ENCODE assay signal across 20 cellular contexts in genomic region chr18:37524546-37525301, GRCh38. TPM values are rescaled to one million over a fixed set of nuclear protein-coding genes. Genes with fewer than 3 reads are reported as not detected.
A peak's percentile ranks its signal among the peaks of the same experiment; 100 is the strongest.
DNase-seq lines count a peak whose midpoint lies in the region; ATAC-seq and TF ChIP-seq lines count a peak whose summit lies in the region.
"Had no signal": no experiment of that assay in that cellular context is flagged by ENCODE, and none has a peak within 500 bp of the region (broad histone marks: within the 10 kb centered on the region; RNA-seq: fewer than 3 reads in every experiment).

No MANE protein-coding gene starts in this region.

- TF ChIP-seq CTCF in right atrium auricular region (IDR thresholded peaks at IDR 0.05) (no peak), brain (conservative IDR thresholded peaks at IDR 0.05) (no peak), smooth muscle cell (IDR thresholded peaks at IDR 0.05; ENCODE audit: borderline replicate concordance, insufficient read depth, poor library complexity, severe bottlenecking) (no peak), tibial nerve (IDR thresholded peaks at IDR 0.05) (no peak)

- H3K27me3 Mint-ChIP-seq in brain: peaks cover 24% of the 10 kb centered on the region
- H3K27me3 Mint-ChIP-seq in activated T-cell treated with anti-CD3 and anti-CD28 coated beads, Interleukin-2, amount 50 U/mL, for 72 hours (ENCODE audit: low read depth): peaks cover 41% of the 10 kb centered on the region

- H3K9me3 ChIP-seq in right atrium auricular region (no peaks in the 10 kb centered on the region), iPS-20b (ENCODE audit: insufficient read depth, low read depth, low read length) (no peaks in the 10 kb centered on the region), smooth muscle cell (replicated peaks; ENCODE audit: low read depth) (no peaks in the 10 kb centered on the region), tibial nerve (no peaks in the 10 kb centered on the region)

- H3K27ac ChIP-seq in right atrium auricular region: no peak overlapping the region
- H3K27ac ChIP-seq in iPS-20b (ENCODE audit: low read length): no peak overlapping the region
- H3K27ac ChIP-seq in smooth muscle cell (ENCODE audit: low read depth): no peak overlapping the region
- no peak overlapping the region for H3K27ac ChIP-seq in tibial nerve

- H3K27ac Mint-ChIP-seq in brain: peak overlapping the region in 2 of 5 experiments; percentile 61 to 91
- no peak overlapping the region for H3K27ac Mint-ChIP-seq in activated T-cell treated with anti-CD3 and anti-CD28 coated beads, Interleukin-2, amount 50 U/mL, for 72 hours
- H3K27ac Mint-ChIP-seq: activated naive CD4-positive, alpha-beta T cell treated with anti-CD3 and anti-CD28 coated beads, Interleukin-2, amount 10 ng/mL, durations not matched to agents 7 days and 5 days; stimulated activated effector memory CD8-positive, alpha-beta T cell treated with anti-CD3 and anti-CD28 coated beads, Interleukin-12 subunit alpha, Interleukin-12 subunit beta, amount 100 ng/mL, for 72 hours had no signal

- H3K9me3 Mint-ChIP-seq in brain: peaks cover 0 to 5% (median 0%) of the 10 kb centered on the region in 5 experiments
- no peaks in the 10 kb centered on the region for H3K9me3 Mint-ChIP-seq in activated T-cell treated with anti-CD3 and anti-CD28 coated beads, Interleukin-2, amount 50 U/mL, for 72 hours
- H3K9me3 Mint-ChIP-seq: activated naive CD4-positive, alpha-beta T cell treated with anti-CD3 and anti-CD28 coated beads, Interleukin-2, amount 10 ng/mL, durations not matched to agents 7 days and 5 days; stimulated activated effector memory CD8-positive, alpha-beta T cell treated with anti-CD3 and anti-CD28 coated beads, Interleukin-12 subunit alpha, Interleukin-12 subunit beta, amount 100 ng/mL, for 72 hours had no signal

- WGBS in smooth muscle cell (ENCODE audit: low lambda C conversion rate): 12% methylated on average over 49 of the region's 61 CpGs
- WGBS in tibial nerve, 2 donors: 6 to 9% methylated on average over 60 of the region's 61 CpGs

- no peaks in the 10 kb centered on the region for H3K36me3 ChIP-seq in right atrium auricular region
- H3K36me3 ChIP-seq in iPS-20b (ENCODE audit: insufficient read depth, low read depth, low read length): no peaks in the 10 kb centered on the region
- no peaks in the 10 kb centered on the region for H3K36me3 ChIP-seq in smooth muscle cell (ENCODE audit: low read depth)
- H3K36me3 ChIP-seq in tibial nerve: no peaks in the 10 kb centered on the region

- no peaks in the 10 kb centered on the region for H4K20me1 ChIP-seq in smooth muscle cell (ENCODE audit: low read depth)

- peaks cover 5% of the 10 kb centered on the region for H3K36me3 Mint-ChIP-seq in brain
- H3K36me3 Mint-ChIP-seq in activated T-cell treated with anti-CD3 and anti-CD28 coated beads, Interleukin-2, amount 50 U/mL, for 72 hours (ENCODE audit: insufficient read depth in 2 of 2): no peaks in the 10 kb centered on the region
- H3K36me3 Mint-ChIP-seq: activated naive CD4-positive, alpha-beta T cell treated with anti-CD3 and anti-CD28 coated beads, Interleukin-2, amount 10 ng/mL, durations not matched to agents 7 days and 5 days; CD8-positive, alpha-beta memory T cell had no signal

- peaks cover 0 to 5% of the 10 kb centered on the region in 2 donors for H3K27me3 ChIP-seq in right atrium auricular region
- H3K27me3 ChIP-seq in iPS-20b (ENCODE audit: insufficient read depth, low read length): peaks cover 68% of the 10 kb centered on the region
- H3K27me3 ChIP-seq in smooth muscle cell (ENCODE audit: low read depth): peaks cover 58% of the 10 kb centered on the region
- H3K27me3 ChIP-seq in tibial nerve: peaks cover 0 to 45% of the 10 kb centered on the region in 2 donors

- H3K79me2 ChIP-seq in smooth muscle cell (ENCODE audit: low read depth): no peaks in the 10 kb centered on the region

- peak overlapping the region; percentile 87 for H3K4me2 ChIP-seq in smooth muscle cell

- H3K9ac ChIP-seq in iPS-20b (ENCODE audit: low read depth, low read length) (peak overlapping the region; percentile 56; the same call in 1 of the 2 replicates), smooth muscle cell (ENCODE audit: low read depth) (no peak overlapping the region)

- peak overlapping the region; percentile 57 to 78 (median 71) for H3K4me3 Mint-ChIP-seq in brain
- no peak overlapping the region for H3K4me3 Mint-ChIP-seq in activated T-cell treated with anti-CD3 and anti-CD28 coated beads, Interleukin-2, amount 50 U/mL, for 72 hours
- H3K4me3 Mint-ChIP-seq: activated naive CD4-positive, alpha-beta T cell treated with anti-CD3 and anti-CD28 coated beads, Interleukin-2, amount 10 ng/mL, durations not matched to agents 7 days and 5 days; CD8-positive, alpha-beta memory T cell; stimulated activated effector memory CD8-positive, alpha-beta T cell treated with anti-CD3 and anti-CD28 coated beads, Interleukin-12 subunit alpha, Interleukin-12 subunit beta, amount 100 ng/mL, for 72 hours had no signal

- no peak for ATAC-seq in Right ventricle myocardium inferior
- ATAC-seq in activated T-cell treated with anti-CD3 and anti-CD28 coated beads, Interleukin-2, amount 50 U/mL, for 72 hours (replicated peaks in 1 of 2): no peak
- ATAC-seq: HCT116; stimulated activated effector memory CD8-positive, alpha-beta T cell treated with anti-CD3 and anti-CD28 coated beads, Interleukin-12 subunit alpha, Interleukin-12 subunit beta, amount 100 ng/mL, for 72 hours had no signal

- H3K4me1 ChIP-seq in right atrium auricular region (no peaks in the 10 kb centered on the region), iPS-20b (ENCODE audit: insufficient read depth, low read length) (peaks cover 15% of the 10 kb centered on the region; the same call in 1 of the 2 replicates), smooth muscle cell (ENCODE audit: low read depth) (peaks cover 3% of the 10 kb centered on the region), tibial nerve (peaks cover 0 to 7% (median 0%) of the 10 kb centered on the region in 4 donors)

- no peak overlapping the region for H2AFZ ChIP-seq in smooth muscle cell (ENCODE audit: low read depth)

- TF ChIP-seq EP300 in tibial nerve (IDR thresholded peaks at IDR 0.05): no peak

- no peak for TF ChIP-seq POLR2A in tibial nerve (IDR thresholded peaks at IDR 0.05)

- H3K4me3 ChIP-seq in right atrium auricular region (peak overlapping the region in 1 of 2 donors; percentile 25), iPS-20b (ENCODE audit: low read length) (peak overlapping the region; percentile 60), smooth muscle cell (peak overlapping the region; percentile 40), tibial nerve (no peak overlapping the region)

- H3K4me1 Mint-ChIP-seq in brain: peaks cover 80% of the 10 kb centered on the region
- H3K4me1 Mint-ChIP-seq in activated T-cell treated with anti-CD3 and anti-CD28 coated beads, Interleukin-2, amount 50 U/mL, for 72 hours (ENCODE audit: low read depth): no peaks in the 10 kb centered on the region
- H3K4me1 Mint-ChIP-seq: activated naive CD4-positive, alpha-beta T cell treated with anti-CD3 and anti-CD28 coated beads, Interleukin-2, amount 10 ng/mL, durations not matched to agents 7 days and 5 days had no signal

- intact Hi-C loops in Right ventricle myocardium inferior (cut with DNase I): no loop called here

- H3F3A ChIP-seq in smooth muscle cell (ENCODE audit: low read depth): no peaks in the 10 kb centered on the region

- peak; percentile 33 for DNase-seq in Right ventricle myocardium inferior (ENCODE audit: missing footprints)
- DNase-seq in right atrium auricular region (ENCODE audit: low spot score): no peak
- DNase-seq in smooth muscle cell (lab: John Stamatoyannopoulos, UW; ENCODE audit: unreplicated experiment): no peak
- DNase-seq in tibial nerve (ENCODE audit: low spot score in 2 of 2): no peak
- DNase-seq in NCI-H2029 treated with DMSO at 0.1 percent for 48 hours (lab: John Stamatoyannopoulos, UW): no peak
- DNase-seq in activated T-cell treated with anti-CD3 and anti-CD28 coated beads, Interleukin-2, amount 50 U/mL, for 72 hours: no peak
- DNase-seq: activated CD4-positive, alpha-beta T cell treated with anti-CD3 and anti-CD28 coated beads for 4 hours; activated naive CD4-positive, alpha-beta T cell treated with anti-CD3 and anti-CD28 coated beads, Interleukin-2, amount 10 ng/mL, durations not matched to agents 7 days and 5 days; CD8-positive, alpha-beta memory T cell; effector CD8-positive, alpha-beta T cell; KG1; mammary epithelial cell; NCI-H1092; NCI-H345; T-helper 9 cell had no signal

RNA-seq across cellular contexts. Expression of gene CELF4, which starts 40.9 kb away (rescaled TPM):
- not detected for total RNA-seq in Right ventricle myocardium inferior
- 1 to 10 TPM in 1 of 2 donors, under 1 TPM in 1; 0.22 to 3.9 TPM for total RNA-seq in right atrium auricular region
- polyA plus RNA-seq in brain (ENCODE audit: insufficient read depth, low read depth, low replicate concordance): 74.4 TPM
- 0.40 TPM in 1 of 2 replicates, not detected in the other for total RNA-seq in smooth muscle cell
- not detected in 2 replicates for polyA plus RNA-seq in smooth muscle cell
- not detected for total RNA-seq in tibial nerve
- total RNA-seq in activated T-cell treated with anti-CD3 and anti-CD28 coated beads, Interleukin-2, amount 50 U/mL, for 72 hours: not detected
- total RNA-seq: CD8-positive, alpha-beta memory T cell had no signal
- polyA plus RNA-seq: AG04450; CD8-positive, alpha-beta memory T cell; mammary epithelial cell had no signal

Comparison
In these comparisons a context has a peak if more than half of its experiments do, and no peak if none do; other contexts are left out.
1. H3K4me3 ChIP-seq: peak in iPS-20b (single experiment) and smooth muscle cell (single experiment); none in tibial nerve (0 of 4).
2. H3K4me3 Mint-ChIP-seq: peak in brain (5 of 5); none in activated T-cell treated with anti-CD3 and anti-CD28 coated beads, Interleukin-2, amount 50 U/mL, for 72 hours (0 of 2).